In the genomic region with DNA sequence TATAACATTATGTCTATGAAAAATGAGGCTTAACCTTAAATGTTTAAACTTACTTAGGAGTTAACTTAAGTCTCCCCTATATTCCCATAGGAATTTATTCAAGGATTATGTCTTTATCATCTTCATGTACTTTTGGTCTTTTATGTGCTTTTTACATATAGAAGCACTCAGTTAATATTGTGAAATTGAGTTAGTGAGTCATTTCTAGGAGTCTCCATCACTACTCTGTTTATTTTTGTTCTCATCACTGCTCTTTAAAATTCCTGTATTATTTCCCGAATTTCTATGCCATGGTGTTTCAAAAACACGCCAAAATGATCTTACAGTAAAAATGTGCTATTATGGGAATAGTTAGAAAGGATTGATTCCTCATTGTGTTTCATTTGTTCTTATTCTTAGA, we compare ENCODE assay signal across 23 cellular contexts. TPM values are rescaled to one million over a fixed set of nuclear protein-coding genes. Genes with fewer than 3 reads are reported as not detected.
DNase-seq lines count a peak whose midpoint lies in the region; ATAC-seq, FAIRE-seq and TF ChIP-seq lines count a peak whose summit lies in the region.
"Had no signal": no experiment of that assay in that cellular context is flagged by ENCODE, and none has a peak within 500 bp of the region (broad histone marks: within the 10 kb centered on the region; RNA-seq: fewer than 3 reads in every experiment).

No MANE protein-coding gene starts in this region.

- TF ChIP-seq RAD21 in IMR-90 (IDR thresholded peaks at IDR 0.05; ENCODE audit: low read length), result no peak

- H3K23ac ChIP-seq in IMR-90 (ENCODE audit: low read depth, low read length), result no peak overlapping the region

- peaks cover 6% of the 10 kb centered on the region for H3K9me1 ChIP-seq in IMR-90 (ENCODE audit: insufficient read depth, low read length)

- H3K9me3 Mint-ChIP-seq in CD4-positive, CD25-positive, alpha-beta regulatory T cell, result no peaks in the 10 kb centered on the region
- no peaks in the 10 kb centered on the region for H3K9me3 Mint-ChIP-seq in stimulated activated naive B cell treated with anti-CD40 and anti-IgM and Interleukin-4, amounts not matched to agents 10 μg/mL and 1 μg/mL and 100 μg/mL, for 72 hours
- H3K9me3 Mint-ChIP-seq: dendritic cell treated with granulocyte-macrophage colony-stimulating factor and Interleukin-4, amounts not matched to agents 40 ng/mL and 50 ng/mL, for 4 days; T-helper 2 cell treated with Interferon-gamma antibody and Interleukin-4, amounts not matched to agents 5 μg/mL and 100 μg/mL, for 36 hours had no signal

- TF ChIP-seq POLR2A in IMR-90 (IDR thresholded peaks at IDR 0.05; ENCODE audit: low read depth, low read length) (no peak), uterus (IDR thresholded peaks at IDR 0.05) (no peak)

- H3K4me3 Mint-ChIP-seq in CD4-positive, CD25-positive, alpha-beta regulatory T cell, result no peak overlapping the region
- no peak overlapping the region for H3K4me3 Mint-ChIP-seq in stimulated activated naive B cell treated with anti-CD40 and anti-IgM and Interleukin-4, amounts not matched to agents 10 μg/mL and 1 μg/mL and 100 μg/mL, for 72 hours
- H3K4me3 Mint-ChIP-seq: T-helper 2 cell treated with Interferon-gamma antibody and Interleukin-4, amounts not matched to agents 5 μg/mL and 100 μg/mL, for 36 hours had no signal

- POLR2A ChIA-PET in IMR-90 (lab: Charles Lee; ENCODE audit: unreplicated experiment), result interaction anchor here (0.6 kb wide), 1 partner anchor 116 kb away, joined by 3 read pairs; a partner anchor contains a TSS

- no peak for FAIRE-seq in bronchial epithelial cell (lab: Jason Lieb, UNC)

- no peaks in the 10 kb centered on the region for H3K27me3 Mint-ChIP-seq in CD4-positive, CD25-positive, alpha-beta regulatory T cell
- no peaks in the 10 kb centered on the region for H3K27me3 Mint-ChIP-seq in stimulated activated naive B cell treated with anti-CD40 and anti-IgM and Interleukin-4, amounts not matched to agents 10 μg/mL and 1 μg/mL and 100 μg/mL, for 72 hours
- H3K27me3 Mint-ChIP-seq: activated CD8-positive, alpha-beta memory T cell treated with anti-CD3 and anti-CD28 coated beads, Interleukin-2, amount 10 ng/mL, durations not matched to agents 7 days and 5 days; dendritic cell treated with granulocyte-macrophage colony-stimulating factor and Interleukin-4, amounts not matched to agents 40 ng/mL and 50 ng/mL, for 4 days had no signal

- peaks cover 16 to 28% of the 10 kb centered on the region in 2 experiments for H3K79me1 ChIP-seq in IMR-90 (ENCODE audit: low read depth in 1 of 2, low read length in 2 of 2)

- no peak overlapping the region for H3K4me2 ChIP-seq in IMR-90 (ENCODE audit: low read depth, low read length)

- DNase-seq in CD4-positive, CD25-positive, alpha-beta regulatory T cell, result no peak
- DNase-seq in IMR-90 (peak; percentile 75), bronchial epithelial cell (ENCODE audit: low read depth) (peak; percentile 52), kidney glomerular epithelial cell (lab: John Stamatoyannopoulos, UW) (peak; percentile 11), colonic mucosa (no peak), uterus (no peak)
- no peak for DNase-seq in stimulated activated naive B cell treated with anti-CD40 and anti-IgM and Interleukin-4, amounts not matched to agents 10 μg/mL and 1 μg/mL and 100 μg/mL, for 72 hours
- DNase-seq: activated CD4-positive, alpha-beta T cell treated with anti-CD3 and anti-CD28 coated beads for 1 hour; activated CD8-positive, alpha-beta memory T cell treated with anti-CD3 and anti-CD28 coated beads, Interleukin-2, amount 10 ng/mL, durations not matched to agents 7 days and 5 days; activated gamma-delta T cell; BE2C; hypothalamus; left cardiac atrium; NCI-H1436; NCI-H226; SHP77; sigmoid colon; stimulated activated CD4-positive, alpha-beta T cell treated with anti-CD3 and anti-CD28 coated beads, Interleukin-2, amount 100 ng/mL, for 48 hours had no signal

- H3K9ac ChIP-seq in IMR-90 (ENCODE audit: low read depth, low read length), result no peak overlapping the region
- no peak overlapping the region for H3K9ac ChIP-seq in colonic mucosa (ENCODE audit: low read depth in 2 of 2, low read length in 2 of 2)

- H2AK9ac ChIP-seq in IMR-90 (replicated peaks; ENCODE audit: low read depth, low read length, poor library complexity), result no peak overlapping the region

- TF ChIP-seq CTCF in IMR-90 (conservative IDR thresholded peaks at IDR 0.05; ENCODE audit: low read depth, low read length) (no peak), bronchial epithelial cell (IDR thresholded peaks at IDR 0.05; ENCODE audit: insufficient read depth, low read length, severe bottlenecking) (no peak), colonic mucosa (IDR thresholded peaks at IDR 0.05) (no peak), uterus (IDR thresholded peaks at IDR 0.05) (no peak)

- no peak overlapping the region for H3K27ac ChIP-seq in CD4-positive, CD25-positive, alpha-beta regulatory T cell (ENCODE audit: insufficient read depth, low read length, poor library complexity, severe bottlenecking)
- H3K27ac ChIP-seq in IMR-90 (ENCODE audit: insufficient read depth, low read length), result no peak overlapping the region
- no peak overlapping the region for H3K27ac ChIP-seq in colonic mucosa
- H3K27ac ChIP-seq in uterus, result no peak overlapping the region
- H3K27ac ChIP-seq: ascending aorta, sigmoid colon had no signal

- H3K9me3 ChIP-seq in CD4-positive, CD25-positive, alpha-beta regulatory T cell (ENCODE audit: control insufficient read depth in 2 of 2, low read length in 2 of 2), result no peaks in the 10 kb centered on the region
- H3K9me3 ChIP-seq in IMR-90 (ENCODE audit: control insufficient read depth, insufficient read depth, low read length) (no peaks in the 10 kb centered on the region), colonic mucosa (no peaks in the 10 kb centered on the region), uterus (no peaks in the 10 kb centered on the region)
- H3K9me3 ChIP-seq: ascending aorta, BE2C, sigmoid colon had no signal

- H3K4ac ChIP-seq in IMR-90 (ENCODE audit: low read depth, low read length), result no peak overlapping the region

- peaks cover 30% of the 10 kb centered on the region for H3K36me3 ChIP-seq in CD4-positive, CD25-positive, alpha-beta regulatory T cell (ENCODE audit: control insufficient read depth, insufficient read depth, low read length)
- H3K36me3 ChIP-seq in IMR-90 (ENCODE audit: control insufficient read depth, insufficient read depth, low read length) (peaks cover 2% of the 10 kb centered on the region; the same call in 1 of the 2 replicates), bronchial epithelial cell (ENCODE audit: control insufficient read depth, insufficient read depth, low read length) (no peaks in the 10 kb centered on the region), colonic mucosa (peaks cover 10% of the 10 kb centered on the region), uterus (no peaks in the 10 kb centered on the region)
- H3K36me3 ChIP-seq: BE2C had no signal

- peaks cover 20% of the 10 kb centered on the region for H3K36me3 Mint-ChIP-seq in CD4-positive, CD25-positive, alpha-beta regulatory T cell
- H3K36me3 Mint-ChIP-seq in stimulated activated naive B cell treated with anti-CD40 and anti-IgM and Interleukin-4, amounts not matched to agents 10 μg/mL and 1 μg/mL and 100 μg/mL, for 72 hours, result peaks cover 15 to 26% of the 10 kb centered on the region in 2 donors

- no peak overlapping the region for H3K14ac ChIP-seq in IMR-90 (replicated peaks; ENCODE audit: low read depth, low read length)

- no peak overlapping the region for H3K18ac ChIP-seq in IMR-90 (ENCODE audit: low read depth, low read length)

- in situ Hi-C loops in IMR-90 (cut with MboI; ENCODE audit: low sequenced_read_pairs), result no loop called here

- no peak overlapping the region for H4K5ac ChIP-seq in IMR-90 (ENCODE audit: low read depth, low read length)

- no peak overlapping the region for H2BK20ac ChIP-seq in IMR-90 (ENCODE audit: low read depth, low read length)

- no peak overlapping the region for H4K8ac ChIP-seq in IMR-90 (ENCODE audit: low read depth in 2 of 2, low read length in 2 of 2)

- H2AK5ac ChIP-seq in IMR-90 (ENCODE audit: low read depth, low read length), result no peak overlapping the region

- no peak overlapping the region for H3K56ac ChIP-seq in IMR-90 (ENCODE audit: extremely low read depth, insufficient read depth, low read length)

- H2BK120ac ChIP-seq in IMR-90 (ENCODE audit: low read depth, low read length), result no peak overlapping the region

- dilution Hi-C loops in IMR-90 (cut with HindIII; ENCODE audit: low sequenced_read_pairs, unreplicated experiment), result no loop called here

- no peak for ATAC-seq in CD4-positive, CD25-positive, alpha-beta regulatory T cell (ENCODE audit: low read depth in 2 of 2)
- ATAC-seq in IMR-90 (ENCODE audit: low read depth) (peak; percentile 62), GM19395 (IDR thresholded peaks at IDR 0.05; ENCODE audit: unreplicated experiment) (no peak)
- ATAC-seq in stimulated activated naive B cell treated with anti-CD40 and anti-IgM and Interleukin-4, amounts not matched to agents 10 μg/mL and 1 μg/mL and 100 μg/mL, for 72 hours (replicated peaks), result no peak
- ATAC-seq: activated CD8-positive, alpha-beta memory T cell treated with anti-CD3 and anti-CD28 coated beads, Interleukin-2, amount 10 ng/mL, durations not matched to agents 7 days and 5 days; HCT116 had no signal

- no peak overlapping the region for H4K91ac ChIP-seq in IMR-90 (ENCODE audit: insufficient read depth, low read depth, low read length)

- peaks cover 8% of the 10 kb centered on the region for H4K20me1 ChIP-seq in IMR-90 (ENCODE audit: insufficient read depth, low read length)

- H2BK15ac ChIP-seq in IMR-90 (ENCODE audit: low read depth, low read length), result no peak overlapping the region

- H3K4me3 ChIP-seq in CD4-positive, CD25-positive, alpha-beta regulatory T cell (ENCODE audit: low read depth, low read length), result peak overlapping the region; percentile 27
- H3K4me3 ChIP-seq in IMR-90 (ENCODE audit: insufficient read depth, low read depth, low read length) (no peak overlapping the region), bronchial epithelial cell (ENCODE audit: low read depth, low read length) (no peak overlapping the region), colonic mucosa (no peak overlapping the region), uterus (no peak overlapping the region)
- H3K4me3 ChIP-seq: ascending aorta, sigmoid colon had no signal

- H3K4me1 ChIP-seq in CD4-positive, CD25-positive, alpha-beta regulatory T cell (ENCODE audit: control insufficient read depth, insufficient read depth, low read length, poor library complexity, severe bottlenecking), result peaks cover 22% of the 10 kb centered on the region
- peaks cover 2% of the 10 kb centered on the region for H3K4me1 ChIP-seq in IMR-90 (ENCODE audit: control insufficient read depth, insufficient read depth, low read length)
- no peaks in the 10 kb centered on the region for H3K4me1 ChIP-seq in colonic mucosa
- H3K4me1 ChIP-seq in uterus, result no peaks in the 10 kb centered on the region

- no peaks in the 10 kb centered on the region for H3K27me3 ChIP-seq in CD4-positive, CD25-positive, alpha-beta regulatory T cell (ENCODE audit: control insufficient read depth, insufficient read depth, low read length)
- no peaks in the 10 kb centered on the region for H3K27me3 ChIP-seq in IMR-90 (ENCODE audit: control insufficient read depth, insufficient read depth, low read length)
- no peaks in the 10 kb centered on the region for H3K27me3 ChIP-seq in bronchial epithelial cell (ENCODE audit: control insufficient read depth, insufficient read depth, low read length)
- no peaks in the 10 kb centered on the region for H3K27me3 ChIP-seq in colonic mucosa
- H3K27me3 ChIP-seq in uterus, result no peaks in the 10 kb centered on the region
- H3K27me3 ChIP-seq: ascending aorta, BE2C, sigmoid colon had no signal

- H2BK5ac ChIP-seq in IMR-90 (ENCODE audit: low read depth, low read length, poor library complexity, severe bottlenecking), result no peak overlapping the region

- H3K4me1 Mint-ChIP-seq in CD4-positive, CD25-positive, alpha-beta regulatory T cell, result peaks cover 26 to 53% (median 36%) of the 10 kb centered on the region in 4 donors
- peaks cover 24 to 34% of the 10 kb centered on the region in 2 donors for H3K4me1 Mint-ChIP-seq in stimulated activated naive B cell treated with anti-CD40 and anti-IgM and Interleukin-4, amounts not matched to agents 10 μg/mL and 1 μg/mL and 100 μg/mL, for 72 hours

- no peak overlapping the region for H2AFZ ChIP-seq in IMR-90 (replicated peaks; ENCODE audit: low read length, poor library complexity)

- no TSS peak for BruUV-seq in IMR-90 (replicated peaks; lab: Mats Ljungman, UMichigan)

- no CpG with 5 or more reads among the region's 2 CpGs for WGBS in IMR-90 (ENCODE audit: extremely low coverage in 2 of 2, insufficient read length in 1 of 2), 2 experiments

- intact Hi-C loops in IMR-90 (cut with micrococcal nuclease), result no loop called here
- intact Hi-C loops in colonic mucosa (cut with DNase I), result no loop called here
- intact Hi-C loops in uterus (cut with DNase I; ENCODE audit: low total_unique reads), result no loop called here

- CTCF ChIA-PET in IMR-90 (lab: Yijun Ruan, JAX), result no interaction called here

- peak overlapping the region in 1 of 3 donors; percentile 53 for H3K27ac Mint-ChIP-seq in CD4-positive, CD25-positive, alpha-beta regulatory T cell
- H3K27ac Mint-ChIP-seq in stimulated activated naive B cell treated with anti-CD40 and anti-IgM and Interleukin-4, amounts not matched to agents 10 μg/mL and 1 μg/mL and 100 μg/mL, for 72 hours, result no peak overlapping the region
- H3K27ac Mint-ChIP-seq: dendritic cell treated with granulocyte-macrophage colony-stimulating factor and Interleukin-4, amounts not matched to agents 40 ng/mL and 50 ng/mL, for 4 days; T-helper 2 cell treated with Interferon-gamma antibody and Interleukin-4, amounts not matched to agents 5 μg/mL and 100 μg/mL, for 36 hours had no signal

RNA-seq across cellular contexts. Expression of a gene that starts 31.6 kb away (rescaled TPM):
- total RNA-seq in CD4-positive, CD25-positive, alpha-beta regulatory T cell, result 96.2 TPM
- 10 to 100 TPM; 49.6 to 74.4 (median 61.6) TPM for polyA plus RNA-seq in CD4-positive, CD25-positive, alpha-beta regulatory T cell
- total RNA-seq in IMR-90 (2012; rRNA removed), result 12.5 and 18.3 TPM in 2 replicates
- 10.1 and 14.2 TPM in 2 replicates for polyA plus RNA-seq in IMR-90 (2012; rRNA removed)
- 1.8 and 4.2 TPM in 2 replicates for polyA plus RNA-seq in IMR-90 (2012; cell fraction: cytosol; rRNA removed)
- polyA plus RNA-seq in IMR-90 (2012; cell fraction: nucleus; rRNA removed; ENCODE audit: low replicate concordance), result 2.7 and 24.8 TPM in 2 replicates
- total RNA-seq in bronchial epithelial cell, result 11.5 and 15.8 TPM in 2 replicates
- total RNA-seq in colonic mucosa, result 10 to 100 TPM; 22.2 to 37.9 TPM
- 10 to 100 TPM; 45.9 to 70.7 (median 57.1) TPM for total RNA-seq in uterus

Comparison
In these comparisons a context has a peak if more than half of its experiments do, and no peak if none do; other contexts are left out.
1. DNase-seq: peak in IMR-90 (single experiment), bronchial epithelial cell (single experiment) and kidney glomerular epithelial cell (single experiment); none in CD4-positive, CD25-positive, alpha-beta regulatory T cell (0 of 3), stimulated activated naive B cell treated with anti-CD40 and anti-IgM and Interleukin-4, amounts not matched to agents 10 μg/mL and 1 μg/mL and 100 μg/mL, for 72 hours (single experiment), colonic mucosa (single experiment) and uterus (0 of 2).